ENCODE assay signal across 20 cellular contexts in genomic region chr11:13784848-13785247, GRCh38.
A peak's percentile ranks its signal among the peaks of the same experiment; 100 is the strongest.
DNase-seq lines count a peak whose midpoint lies in the region; ATAC-seq lines count a peak whose summit lies in the region.
"Had no signal": no experiment of that assay in that cellular context is flagged by ENCODE, and none has a peak within 500 bp of the region (broad histone marks: within the 10 kb centered on the region; RNA-seq: fewer than 3 reads in every experiment).

No MANE protein-coding gene starts in this region.

- ATAC-seq in GM18867 (IDR thresholded peaks at IDR 0.05; ENCODE audit: unreplicated experiment) (no peak), GM18868 (IDR thresholded peaks at IDR 0.05; ENCODE audit: unreplicated experiment) (no peak), HG02642 (IDR thresholded peaks at IDR 0.05; ENCODE audit: poor library complexity, unreplicated experiment) (no peak)
- ATAC-seq: PC-3 had no signal

- peak; percentile 73 for DNase-seq in DMS 273 (lab: John Stamatoyannopoulos, UW; ENCODE audit: unreplicated experiment)
- DNase-seq in DMS 273 treated with DMSO at 0.1 percent for 48 hours (lab: John Stamatoyannopoulos, UW), result no peak
- DNase-seq in Ammon's horn (ENCODE audit: low spot score), result peak; percentile 26
- peak; percentile 5 for DNase-seq in NCI-H2196 treated with DMSO at 0.1 percent for 48 hours (lab: John Stamatoyannopoulos, UW; ENCODE audit: unreplicated experiment)
- DNase-seq in cerebellum (ENCODE audit: low spot score), result peak; percentile 83
- DNase-seq: ACHN; Caco-2; CD4-positive, alpha-beta memory T cell; DMS153; Kasumi-1; MG63; NCI-H1436; NCI-H187 treated with DMSO at 0.1 percent for 48 hours; NCI-H2171 treated with DMSO at 0.1 percent for 48 hours; NCI-H510A; PC-3; Right ventricle myocardium superior had no signal
